ENCODE assay signal across 1 cellular context in the genomic region with DNA sequence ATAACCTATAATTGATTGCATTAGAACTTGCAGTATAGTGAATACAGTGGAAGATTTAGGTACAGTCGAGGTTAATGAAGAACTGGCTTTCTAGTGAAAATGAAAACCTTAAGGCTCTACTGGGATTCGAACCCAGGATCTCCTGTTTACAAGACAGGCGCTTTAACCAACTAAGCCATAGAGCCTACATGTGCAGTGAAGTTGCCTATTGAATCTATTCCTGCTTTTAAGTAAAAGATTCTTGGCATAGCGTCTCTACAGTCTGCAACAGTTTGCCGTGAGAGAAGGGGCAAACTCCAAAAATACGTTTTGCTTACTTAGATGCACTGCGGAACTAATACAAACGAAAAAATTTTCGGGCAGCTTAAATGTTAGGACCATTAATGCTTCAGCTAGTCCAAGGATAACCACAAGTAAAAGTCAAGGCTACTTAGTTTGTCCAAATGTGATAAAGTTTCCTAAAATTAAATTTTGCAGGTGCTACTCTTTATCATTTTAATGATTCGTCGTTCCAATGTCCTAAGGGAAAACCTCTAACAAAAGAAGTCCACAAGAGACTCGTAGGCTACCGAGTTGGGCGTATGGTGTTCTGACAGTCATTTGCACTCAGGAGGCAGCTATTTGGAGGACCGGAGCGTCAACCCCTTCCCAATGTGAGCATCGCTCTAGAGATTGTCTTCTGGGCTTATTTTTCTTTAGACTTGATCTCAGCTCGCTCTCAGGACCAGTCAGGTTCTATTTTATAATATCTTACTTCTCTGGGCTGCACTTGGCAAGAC.
TF ChIP-seq lines count a peak whose summit lies in the region.

No MANE protein-coding gene starts in this region.

TF ChIP-seq in H1, 55 proteins besides CTCF, POLR2A, EP300 and RAD21:
- TF ChIP-seq CTBP2 (IDR thresholded peaks at IDR 0.05; ENCODE audit: borderline replicate concordance, insufficient read depth, insufficient read length, low read length) (no peak), PHF8 (conservative IDR thresholded peaks at IDR 0.05; ENCODE audit: low read depth, low read length) (no peak), GABPA (IDR thresholded peaks at IDR 0.05; ENCODE audit: borderline replicate concordance, insufficient read depth, low read length) (no peak), YY1 (IDR thresholded peaks at IDR 0.05; ENCODE audit: low read depth, low read length) (no peak), HDAC6 (IDR thresholded peaks at IDR 0.05; ENCODE audit: low read depth, low read length) (peak; percentile 44), ASH2L (IDR thresholded peaks at IDR 0.05; ENCODE audit: low read length) (peak; percentile 86), CEBPB (IDR thresholded peaks at IDR 0.05; ENCODE audit: low read depth, low read length) (peak; percentile 67; the same call in 1 of the 2 replicates), CREB1 (IDR thresholded peaks at IDR 0.05) (0 out of 2 replicates have a peak, but pooled peaks have one; percentile 18), TBP (IDR thresholded peaks at IDR 0.05; ENCODE audit: low read depth, low read length) (peak; percentile 100), POU5F1 (IDR thresholded peaks at IDR 0.05; ENCODE audit: low read depth, low read length) (no peak), SP4 (IDR thresholded peaks at IDR 0.05; ENCODE audit: low read length) (no peak), CBX8 (IDR thresholded peaks at IDR 0.05; ENCODE audit: borderline replicate concordance, low read depth, low read length) (no peak), SP1 (IDR thresholded peaks at IDR 0.05; ENCODE audit: low read depth, low read length) (0 out of 2 replicates have a peak, but pooled peaks have one; percentile 7), TEAD4 (IDR thresholded peaks at IDR 0.05; ENCODE audit: low read depth, low read length) (peak; percentile 75), NRF1 (IDR thresholded peaks at IDR 0.05; ENCODE audit: low read depth, low read length) (peak; percentile 26; the same call in 1 of the 2 replicates), FOSL1 (IDR thresholded peaks at IDR 0.05; ENCODE audit: insufficient read depth, low read depth, low read length) (no peak), RBBP5 (IDR thresholded peaks at IDR 0.05; ENCODE audit: borderline replicate concordance, low read depth, low read length) (no peak), MAFK (IDR thresholded peaks at IDR 0.05; ENCODE audit: low read depth, low read length) (peak; percentile 81; the same call in 1 of the 2 replicates), TAF7 (optimal IDR thresholded peaks at IDR 0.05; ENCODE audit: borderline replicate concordance, low read depth, low read length) (peak; percentile 54), KDM4A (IDR thresholded peaks at IDR 0.05; ENCODE audit: low read depth, low read length, severe bottlenecking) (peak; percentile 43), CHD1 (IDR thresholded peaks at IDR 0.05; ENCODE audit: low read depth, low read length) (no peak), SIRT6 (IDR thresholded peaks at IDR 0.05; ENCODE audit: low read length) (no peak), GTF2F1 (IDR thresholded peaks at IDR 0.05; ENCODE audit: borderline replicate concordance, low read depth, low read length) (no peak)
- TF ChIP-seq, protein P1, sequence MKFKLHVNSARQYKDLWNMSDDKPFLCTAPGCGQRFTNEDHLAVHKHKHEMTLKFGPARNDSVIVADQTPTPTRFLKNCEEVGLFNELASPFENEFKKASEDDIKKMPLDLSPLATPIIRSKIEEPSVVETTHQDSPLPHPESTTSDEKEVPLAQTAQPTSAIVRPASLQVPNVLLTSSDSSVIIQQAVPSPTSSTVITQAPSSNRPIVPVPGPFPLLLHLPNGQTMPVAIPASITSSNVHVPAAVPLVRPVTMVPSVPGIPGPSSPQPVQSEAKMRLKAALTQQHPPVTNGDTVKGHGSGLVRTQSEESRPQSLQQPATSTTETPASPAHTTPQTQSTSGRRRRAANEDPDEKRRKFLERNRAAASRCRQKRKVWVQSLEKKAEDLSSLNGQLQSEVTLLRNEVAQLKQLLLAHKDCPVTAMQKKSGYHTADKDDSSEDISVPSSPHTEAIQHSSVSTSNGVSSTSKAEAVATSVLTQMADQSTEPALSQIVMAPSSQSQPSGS (IDR thresholded peaks at IDR 0.05; ENCODE audit: low read length), result 0 out of 2 replicates have a peak, but pooled peaks have one; percentile 73
TF ChIP-seq in H1: peak in this region for 12.
